17 cellular contexts compared by ENCODE assay signal in the genomic region with DNA sequence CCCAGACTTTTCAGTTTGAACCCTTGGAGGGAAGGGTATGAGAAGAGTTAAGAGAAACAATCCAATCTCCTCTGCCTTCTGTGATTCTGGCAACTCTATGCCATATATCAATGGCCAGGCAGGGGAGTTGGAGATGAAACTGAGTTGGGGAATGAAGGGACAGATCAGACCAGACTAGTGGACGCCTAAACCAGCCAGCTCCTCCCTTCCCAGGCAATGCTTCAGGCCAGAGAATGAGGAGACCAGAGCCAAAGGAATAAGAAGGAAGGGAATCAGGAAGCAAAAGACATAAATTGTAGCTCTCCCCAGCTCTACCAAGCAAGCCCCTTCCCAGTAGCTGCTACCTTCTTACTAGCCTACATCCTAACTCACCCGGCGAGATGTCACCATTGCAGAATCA.
"Had no signal": no experiment of that assay in that cellular context is flagged by ENCODE, and none has a peak within 500 bp of the region (broad histone marks: within the 10 kb centered on the region; RNA-seq: fewer than 3 reads in every experiment).

No MANE protein-coding gene starts in this region.

- H3K27me3 ChIP-seq: adrenal gland had no signal

- H3K4me1 ChIP-seq: adrenal gland had no signal

- H3K4me3 ChIP-seq: adrenal gland had no signal

- DNase-seq: activated CD4-positive, alpha-beta T cell treated with anti-CD3 and anti-CD28 coated beads for 1 hour; activated CD4-positive, alpha-beta T cell treated with anti-CD3 and anti-CD28 coated beads, Interleukin-2, amount 50 U/mL, for 48 hours; activated gamma-delta T cell; adrenal gland; erythroblast; islet precursor cell; midbrain; nephron progenitor cell; retina; stimulated activated CD4-positive, alpha-beta T cell treated with anti-CD3 and anti-CD28 coated beads, Interleukin-12 subunit alpha, Interleukin-12 subunit beta, amount 100 ng/mL, for 4 hours; stimulated activated CD4-positive, alpha-beta T cell treated with anti-CD3 and anti-CD28 coated beads, Interleukin-1b, Interleukin-23, amount 100 ng/mL, for 48 hours; stimulated activated CD8-positive, alpha-beta memory T cell treated with anti-CD3 and anti-CD28 coated beads, Interleukin-4, amount 100 ng/mL, for 48 hours; stimulated activated naive CD4-positive, alpha-beta T cell treated with Interleukin-2 at 50 U/mL for 16 hours; substantia nigra; trophoblast cell; WERI-Rb-1 had no signal

- ATAC-seq: left lobe of liver had no signal

- H3K27ac ChIP-seq: adrenal gland, WERI-Rb-1 had no signal

- H3K36me3 ChIP-seq: adrenal gland, WERI-Rb-1 had no signal

- H3K9me3 ChIP-seq: adrenal gland had no signal
